1 cellular context compared by ENCODE assay signal in the genomic region with DNA sequence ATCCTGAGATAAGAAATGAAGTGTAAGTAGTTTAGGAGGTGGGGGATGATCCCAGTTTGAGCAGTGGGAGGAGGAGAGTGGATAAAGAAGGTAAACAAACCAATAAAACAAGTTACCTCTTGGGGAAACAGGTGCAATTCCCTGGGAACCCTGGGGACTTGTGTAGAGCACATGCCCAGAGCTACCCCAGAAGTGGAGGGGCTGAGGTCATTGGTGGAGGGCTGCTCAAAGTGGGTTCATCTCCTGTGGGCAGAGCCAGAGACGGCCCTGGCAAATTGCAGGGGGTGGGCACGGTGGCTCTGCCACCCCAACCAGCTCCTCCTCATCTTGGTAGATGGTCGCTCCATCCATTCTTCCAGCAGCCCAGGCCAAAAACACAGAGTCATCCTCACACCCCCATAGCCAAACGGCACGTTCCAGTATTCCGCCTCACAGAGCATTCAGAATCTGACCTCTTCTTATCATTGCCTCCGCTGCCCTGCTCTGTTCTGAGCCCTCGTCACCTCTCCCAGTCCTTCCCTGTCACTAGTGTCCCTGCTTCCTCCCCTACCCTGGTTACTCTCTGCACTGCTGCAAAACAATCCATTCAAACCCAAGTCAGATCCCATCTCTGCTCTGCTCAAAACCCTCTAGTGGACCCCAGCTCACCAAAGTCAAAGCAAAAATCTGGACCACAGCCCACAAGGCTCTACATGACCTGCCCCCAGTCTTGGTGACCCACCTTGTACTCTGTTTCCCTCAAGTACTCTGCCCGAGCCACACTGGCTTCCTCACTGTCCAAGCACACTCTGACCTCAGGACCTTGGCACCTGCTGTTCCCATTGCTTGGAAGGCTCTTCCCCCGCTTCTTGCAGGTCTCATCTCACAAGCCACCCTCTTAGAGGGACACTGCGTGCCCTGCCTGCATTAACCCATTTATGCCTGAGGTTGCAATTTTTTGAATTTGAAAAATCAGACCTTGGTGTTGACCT.
A peak's percentile ranks its signal among the peaks of the same experiment; 100 is the strongest.
TF ChIP-seq lines count a peak whose summit lies in the region.

No MANE protein-coding gene starts in this region.

TF ChIP-seq in K562, 482 proteins besides CTCF, POLR2A, EP300 and RAD21:
- TF ChIP-seq KDM1A (IDR thresholded peaks at IDR 0.05), result 0 out of 4 replicates have a peak, but pooled peaks of 1 of the 2 experiments have one; percentile 37
- no peak for TF ChIP-seq ZNF76 (CRISPR knock-in tag; IDR thresholded peaks at IDR 0.05; ENCODE audit: borderline replicate concordance)
- TF ChIP-seq BHLHE40 (IDR thresholded peaks at IDR 0.05; ENCODE audit: low read length), result peak; percentile 76
- no peak for TF ChIP-seq ZNF609 (CRISPR knock-in tag; IDR thresholded peaks at IDR 0.05; ENCODE audit: borderline replicate concordance)
- peak; percentile 50 for TF ChIP-seq C11orf30 (IDR thresholded peaks at IDR 0.05; ENCODE audit: low read depth)
- 0 out of 2 replicates have a peak, but pooled peaks have one; percentile 4 for TF ChIP-seq ZNF316 (IDR thresholded peaks at IDR 0.05)
- peak; percentile 48 for TF ChIP-seq NFE2 (IDR thresholded peaks at IDR 0.05; ENCODE audit: low read depth)
